ENCODE assay signal across 18 cellular contexts in genomic region chr12:3632256-3633240, GRCh38.
DNase-seq lines count a peak whose midpoint lies in the region; ATAC-seq and TF ChIP-seq lines count a peak whose summit lies in the region.
"Had no signal": no experiment of that assay in that cellular context is flagged by ENCODE, and none has a peak within 500 bp of the region (broad histone marks: within the 10 kb centered on the region; RNA-seq: fewer than 3 reads in every experiment).

No MANE protein-coding gene starts in this region.

- H3K4me1 Mint-ChIP-seq in activated naive CD4-positive, alpha-beta T cell treated with anti-CD3 and anti-CD28 coated beads, Interleukin-2, amount 10 ng/mL, durations not matched to agents 7 days and 5 days: peaks cover 12% of the 10 kb centered on the region
- H3K4me1 Mint-ChIP-seq in stimulated activated naive CD8-positive, alpha-beta T cell treated with anti-CD3 and anti-CD28 coated beads, Interleukin-15, amount 100 ng/mL, for 72 hours: peaks cover 6% of the 10 kb centered on the region

- H3K4me3 ChIP-seq in fibroblast of mammary gland (ENCODE audit: control insufficient read depth, low read depth, low read length): no peak overlapping the region
- H3K4me3 ChIP-seq: dorsolateral prefrontal cortex, heart right ventricle had no signal

- TF ChIP-seq CTCF in fibroblast of mammary gland (conservative IDR thresholded peaks at IDR 0.05; ENCODE audit: control insufficient read depth, insufficient read depth, low read depth, low read length): no peak

- H3K9me3 Mint-ChIP-seq in activated naive CD4-positive, alpha-beta T cell treated with anti-CD3 and anti-CD28 coated beads, Interleukin-2, amount 10 ng/mL, durations not matched to agents 7 days and 5 days: no peaks in the 10 kb centered on the region
- H3K9me3 Mint-ChIP-seq in stimulated activated naive CD8-positive, alpha-beta T cell treated with anti-CD3 and anti-CD28 coated beads, Interleukin-15, amount 100 ng/mL, for 72 hours: no peaks in the 10 kb centered on the region

- DNase-seq in activated naive CD4-positive, alpha-beta T cell treated with anti-CD3 and anti-CD28 coated beads, Interleukin-2, amount 10 ng/mL, durations not matched to agents 7 days and 5 days: peak; percentile 34
- DNase-seq in activated naive CD4-positive, alpha-beta T cell treated with anti-CD3 and anti-CD28 coated beads, Interleukin-2, amount 50 U/mL, for 16 hours: no peak
- DNase-seq in NCI-H82 treated with DMSO at 0.1 percent for 48 hours (lab: John Stamatoyannopoulos, UW; ENCODE audit: unreplicated experiment) (peak; percentile 94), fibroblast of mammary gland (ENCODE audit: low read depth) (peak; percentile 38), putamen (ENCODE audit: low spot score) (no peak)
- DNase-seq in stimulated activated naive CD8-positive, alpha-beta T cell treated with anti-CD3 and anti-CD28 coated beads, Interleukin-15, amount 100 ng/mL, for 72 hours: peak in 1 of 2 donors; percentile 31
- DNase-seq in stimulated activated CD8-positive, alpha-beta memory T cell treated with anti-CD3 and anti-CD28 coated beads, Interleukin-4, amount 100 ng/mL, for 48 hours: no peak
- DNase-seq: activated CD4-positive, alpha-beta T cell treated with anti-CD3 and anti-CD28 coated beads for 48 hours; Calu3; dorsolateral prefrontal cortex; heart right ventricle; IMR-90; kidney glomerular epithelial cell; NCI-H1048; SHP77; stimulated activated naive CD4-positive, alpha-beta T cell treated with Interleukin-2 at 50 U/mL for 16 hours had no signal

- H3K27me3 Mint-ChIP-seq in activated naive CD4-positive, alpha-beta T cell treated with anti-CD3 and anti-CD28 coated beads, Interleukin-2, amount 10 ng/mL, durations not matched to agents 7 days and 5 days: no peaks in the 10 kb centered on the region
- H3K27me3 Mint-ChIP-seq in stimulated activated naive CD8-positive, alpha-beta T cell treated with anti-CD3 and anti-CD28 coated beads, Interleukin-15, amount 100 ng/mL, for 72 hours: no peaks in the 10 kb centered on the region

- H3K4me3 Mint-ChIP-seq in activated naive CD4-positive, alpha-beta T cell treated with anti-CD3 and anti-CD28 coated beads, Interleukin-2, amount 10 ng/mL, durations not matched to agents 7 days and 5 days: no peak overlapping the region
- H3K4me3 Mint-ChIP-seq in stimulated activated naive CD8-positive, alpha-beta T cell treated with anti-CD3 and anti-CD28 coated beads, Interleukin-15, amount 100 ng/mL, for 72 hours: no peak overlapping the region

- CTCF ChIA-PET in activated naive CD4-positive, alpha-beta T cell treated with anti-CD3 and anti-CD28 coated beads, Interleukin-2, amount 10 ng/mL, durations not matched to agents 7 days and 5 days (lab: Charles Lee): interaction anchor here (0.6 to 1.1 kb wide), 4 partner anchors 14 to 333 kb away, joined by 3 to 4 read pairs (median 4); no protein-coding TSS in a partner anchor

- peaks cover 17% of the 10 kb centered on the region for H3K36me3 Mint-ChIP-seq in activated naive CD4-positive, alpha-beta T cell treated with anti-CD3 and anti-CD28 coated beads, Interleukin-2, amount 10 ng/mL, durations not matched to agents 7 days and 5 days

- ATAC-seq in stimulated activated naive CD8-positive, alpha-beta T cell treated with anti-CD3 and anti-CD28 coated beads, Interleukin-15, amount 100 ng/mL, for 72 hours: peak; percentile 87
- ATAC-seq in HG03460 (IDR thresholded peaks at IDR 0.05; ENCODE audit: unreplicated experiment): no peak
- ATAC-seq: esophagus mucosa, heart right ventricle had no signal

- peak overlapping the region; percentile 28 for H3K27ac Mint-ChIP-seq in activated naive CD4-positive, alpha-beta T cell treated with anti-CD3 and anti-CD28 coated beads, Interleukin-2, amount 10 ng/mL, durations not matched to agents 7 days and 5 days
- peak overlapping the region; percentile 75 to 82 for H3K27ac Mint-ChIP-seq in stimulated activated naive CD8-positive, alpha-beta T cell treated with anti-CD3 and anti-CD28 coated beads, Interleukin-15, amount 100 ng/mL, for 72 hours

Comparison
In these comparisons a context has a peak if more than half of its experiments do, and no peak if none do; other contexts are left out.
1. DNase-seq: peak in activated naive CD4-positive, alpha-beta T cell treated with anti-CD3 and anti-CD28 coated beads, Interleukin-2, amount 10 ng/mL, durations not matched to agents 7 days and 5 days (single experiment), NCI-H82 treated with DMSO at 0.1 percent for 48 hours (single experiment) and fibroblast of mammary gland (single experiment); none in activated naive CD4-positive, alpha-beta T cell treated with anti-CD3 and anti-CD28 coated beads, Interleukin-2, amount 50 U/mL, for 16 hours (single experiment), stimulated activated CD8-positive, alpha-beta memory T cell treated with anti-CD3 and anti-CD28 coated beads, Interleukin-4, amount 100 ng/mL, for 48 hours (single experiment) and putamen (single experiment).